In genomic region chr19:58021541-58022282, GRCh38 we compare ENCODE assay signal across 8 cellular contexts. TPM values are rescaled to one million over a fixed set of nuclear protein-coding genes. Genes with fewer than 3 reads are reported as not detected.
DNase-seq lines count a peak whose midpoint lies in the region; ATAC-seq and TF ChIP-seq lines count a peak whose summit lies in the region.

No MANE protein-coding gene starts in this region.

- H3K9me3 ChIP-seq in HCT116 (ENCODE audit: control insufficient read depth in 1 of 2, insufficient read depth in 1 of 2, low read depth in 1 of 2, low read length in 2 of 2) = peaks cover 3 to 10% of the 10 kb centered on the region in 2 experiments; a peak in 2 of 4 replicates
- peaks cover 6% of the 10 kb centered on the region for H3K9me3 ChIP-seq in RWPE2 (ENCODE audit: severe bottlenecking)
- peaks cover 0 to 44% of the 10 kb centered on the region in 2 donors for H3K9me3 ChIP-seq in left lung

- TF ChIP-seq RAD21 in HCT116 (IDR thresholded peaks at IDR 0.05; ENCODE audit: low read depth) = peak; percentile 15; the same call in 1 of the 2 replicates

- no peaks in the 10 kb centered on the region for H3K9me2 ChIP-seq in HCT116 (ENCODE audit: insufficient read depth)

- no peaks in the 10 kb centered on the region for H3K36me3 ChIP-seq in HCT116 (ENCODE audit: control insufficient read depth in 1 of 2, insufficient read depth in 2 of 2, low read length in 2 of 2)
- H3K36me3 ChIP-seq in RWPE2 (ENCODE audit: low read depth) = no peaks in the 10 kb centered on the region
- H3K36me3 ChIP-seq in left lung = no peaks in the 10 kb centered on the region

- no peak overlapping the region for H3K4me2 ChIP-seq in HCT116 (ENCODE audit: low read length)

- ATAC-seq in HCT116 (no peak), RWPE2 (ENCODE audit: low read depth) (peak; percentile 45; the same call in 2 of the 3 replicates), left lung (peak; percentile 90), GM21619 (IDR thresholded peaks at IDR 0.05; ENCODE audit: unreplicated experiment) (no peak)

- TF ChIP-seq CTCF in HCT116 (IDR thresholded peaks at IDR 0.05 in 2 of 3, conservative IDR thresholded peaks at IDR 0.05 in 1 of 3; ENCODE audit: borderline replicate concordance in 1 of 3, insufficient read depth in 1 of 3, low read depth in 2 of 3, low read length in 2 of 3) (0 out of 6 replicates have a peak, but pooled peaks of 1 of the 3 experiments have one; percentile 9), RWPE2 (IDR thresholded peaks at IDR 0.05; ENCODE audit: poor library complexity, severe bottlenecking) (peak; percentile 31), choroid plexus epithelial cell (conservative IDR thresholded peaks at IDR 0.05; ENCODE audit: low read depth, low read length) (peak; percentile 54), left lung (IDR thresholded peaks at IDR 0.05) (peak; percentile 58)

- TF ChIP-seq POLR2A in HCT116 (IDR thresholded peaks at IDR 0.05; ENCODE audit: borderline replicate concordance, extremely low read depth, insufficient read depth, insufficient read length) = no peak

- intact Hi-C loops in HCT116 (cut with micrococcal nuclease) (no loop called here), left lung (cut with DNase I) (loop anchor here (10.0 kb wide), 1 partner anchor 133 kb away; the partner anchor contains the start of gene ZNF329 (in 2 of the 2))

- CTCF ChIA-PET in HCT116 (lab: Charles Lee) = no interaction called here

- no peaks in the 10 kb centered on the region for H4K20me1 ChIP-seq in HCT116 (ENCODE audit: insufficient read depth)

- POLR2A ChIA-PET in HCT116 (lab: Charles Lee) = no interaction called here

- RAD21 ChIA-PET in HCT116 (lab: Charles Lee; ENCODE audit: low non-redundant PET in 1 of 2, low total read pairs in 2 of 2, uncharacterized antibody in 2 of 2, unreplicated experiment in 2 of 2) = no interaction called here

- no peaks in the 10 kb centered on the region for H3K4me1 ChIP-seq in HCT116 (ENCODE audit: control insufficient read depth in 1 of 2, insufficient read depth in 2 of 2, low read length in 2 of 2)
- H3K4me1 ChIP-seq in RWPE2 (ENCODE audit: insufficient read depth, poor library complexity, severe bottlenecking) = no peaks in the 10 kb centered on the region
- H3K4me1 ChIP-seq in left lung = no peaks in the 10 kb centered on the region

- H2AFZ ChIP-seq in HCT116 (ENCODE audit: low read depth, low read length, poor library complexity, severe bottlenecking) = no peak overlapping the region

- H3K27me3 ChIP-seq in HCT116 (ENCODE audit: insufficient read depth, low read length) (no peaks in the 10 kb centered on the region), RWPE2 (ENCODE audit: insufficient read depth, poor library complexity, severe bottlenecking) (no peaks in the 10 kb centered on the region), left lung (peaks cover 0 to 10% of the 10 kb centered on the region in 2 donors)

- no peak overlapping the region for H3K9ac ChIP-seq in HCT116 (ENCODE audit: low read length)

- no peaks in the 10 kb centered on the region for H3K79me2 ChIP-seq in HCT116 (ENCODE audit: insufficient read depth, low read length)

- DNase-seq in AG20443 (ENCODE audit: low spot score) (peak; percentile 61), HCT116 (ENCODE audit: low read depth, low spot score) (no peak), RWPE2 (ENCODE audit: low spot score) (no peak), choroid plexus epithelial cell (ENCODE audit: low read depth) (peak; percentile 55), left lung (no peak), stromal cell of bone marrow (ENCODE audit: low read depth) (peak; percentile 33), DMS114 treated with DMSO at 0.1 percent for 48 hours (lab: John Stamatoyannopoulos, UW; ENCODE audit: unreplicated experiment) (no peak)

- no TSS peak for BruUV-seq in HCT116 (replicated peaks; lab: Mats Ljungman, UMichigan)

- H3K27ac ChIP-seq in HCT116 (ENCODE audit: low read depth, low read length) (no peak overlapping the region), RWPE2 (ENCODE audit: poor library complexity, severe bottlenecking) (no peak overlapping the region), left lung (no peak overlapping the region)

- H3K4me3 ChIP-seq in HCT116 (replicated peaks in 1 of 2; ENCODE audit: low read depth in 1 of 2, low read length in 2 of 2) (no peak overlapping the region), RWPE2 (ENCODE audit: severe bottlenecking) (no peak overlapping the region), choroid plexus epithelial cell (ENCODE audit: low read depth, low read length) (no peak overlapping the region), left lung (no peak overlapping the region)

TF ChIP-seq in HCT116, 20 proteins besides CTCF, POLR2A, EP300 and RAD21:
- TF ChIP-seq POLR2AphosphoS5 (IDR thresholded peaks at IDR 0.05; ENCODE audit: low read depth, low read length) = no peak
- no peak for TF ChIP-seq ZNF274 (IDR thresholded peaks at IDR 0.05; ENCODE audit: low read depth, low read length)
- TF ChIP-seq SP1 (IDR thresholded peaks at IDR 0.05; ENCODE audit: low read depth) = no peak
- no peak for TF ChIP-seq EZH2phosphoT487 (IDR thresholded peaks at IDR 0.05; ENCODE audit: borderline replicate concordance)
- TF ChIP-seq ELF1 (IDR thresholded peaks at IDR 0.05; ENCODE audit: borderline replicate concordance, low read depth) = no peak
- no peak for TF ChIP-seq YY1 (IDR thresholded peaks at IDR 0.05; ENCODE audit: extremely low read depth, insufficient replicate concordance, low read depth, low read length)

RNA-seq across cellular contexts. Expression of gene ZSCAN1, which starts 12.1 kb away (rescaled TPM):
- total RNA-seq in HCT116 (2021; ENCODE audit: unreplicated experiment) (not detected), left lung (under 1 TPM in 1 of 2 donors, not detected in 1; 0.47 TPM)
- polyA plus RNA-seq in HCT116 (2012) = not detected in 2 replicates

RNA-seq across cellular contexts. Expression of gene ZNF606, which starts 19.1 kb away (rescaled TPM):
- total RNA-seq in HCT116 (2021; ENCODE audit: unreplicated experiment) (0.05 TPM), left lung (10 to 100 TPM; 11.4 to 13.3 TPM)
- not detected in 2 replicates for polyA plus RNA-seq in HCT116 (2012)

RNA-seq across cellular contexts. Expression of gene ZNF135, which starts 37.4 kb away (rescaled TPM):
- total RNA-seq in HCT116 (2021; ENCODE audit: unreplicated experiment) = not detected
- polyA plus RNA-seq in HCT116 (2012) = not detected in 2 replicates
- total RNA-seq in left lung = 1 to 10 TPM; 3.3 to 4.9 TPM

RNA-seq across cellular contexts. Expression of gene C19orf18, which starts 47.4 kb away (rescaled TPM):
- total RNA-seq in HCT116 (2021; ENCODE audit: unreplicated experiment) (not detected), left lung (1 to 10 TPM in 1 of 2 donors, under 1 TPM in 1; 0.55 to 1.6 TPM)
- polyA plus RNA-seq in HCT116 (2012) = not detected in 2 replicates

Comparison
In these comparisons a context has a peak if more than half of its experiments do, and no peak if none do; other contexts are left out.
1. DNase-seq: peak in AG20443 (single experiment), choroid plexus epithelial cell (single experiment) and stromal cell of bone marrow (single experiment); none in HCT116 (single experiment), RWPE2 (single experiment), left lung (0 of 2) and DMS114 treated with DMSO at 0.1 percent for 48 hours (single experiment).
2. ATAC-seq: peak in RWPE2 (single experiment) and left lung (single experiment); none in HCT116 (single experiment) and GM21619 (single experiment).
3. RNA of gene ZNF606, which starts 19.1 kb away (total RNA-seq): 11.4 to 13.3 TPM in left lung; 0.05 TPM in HCT116 (single experiment); every median in the first group is over 10 times any median in the second.